ENCODE assay signal across 11 cellular contexts in the genomic region with DNA sequence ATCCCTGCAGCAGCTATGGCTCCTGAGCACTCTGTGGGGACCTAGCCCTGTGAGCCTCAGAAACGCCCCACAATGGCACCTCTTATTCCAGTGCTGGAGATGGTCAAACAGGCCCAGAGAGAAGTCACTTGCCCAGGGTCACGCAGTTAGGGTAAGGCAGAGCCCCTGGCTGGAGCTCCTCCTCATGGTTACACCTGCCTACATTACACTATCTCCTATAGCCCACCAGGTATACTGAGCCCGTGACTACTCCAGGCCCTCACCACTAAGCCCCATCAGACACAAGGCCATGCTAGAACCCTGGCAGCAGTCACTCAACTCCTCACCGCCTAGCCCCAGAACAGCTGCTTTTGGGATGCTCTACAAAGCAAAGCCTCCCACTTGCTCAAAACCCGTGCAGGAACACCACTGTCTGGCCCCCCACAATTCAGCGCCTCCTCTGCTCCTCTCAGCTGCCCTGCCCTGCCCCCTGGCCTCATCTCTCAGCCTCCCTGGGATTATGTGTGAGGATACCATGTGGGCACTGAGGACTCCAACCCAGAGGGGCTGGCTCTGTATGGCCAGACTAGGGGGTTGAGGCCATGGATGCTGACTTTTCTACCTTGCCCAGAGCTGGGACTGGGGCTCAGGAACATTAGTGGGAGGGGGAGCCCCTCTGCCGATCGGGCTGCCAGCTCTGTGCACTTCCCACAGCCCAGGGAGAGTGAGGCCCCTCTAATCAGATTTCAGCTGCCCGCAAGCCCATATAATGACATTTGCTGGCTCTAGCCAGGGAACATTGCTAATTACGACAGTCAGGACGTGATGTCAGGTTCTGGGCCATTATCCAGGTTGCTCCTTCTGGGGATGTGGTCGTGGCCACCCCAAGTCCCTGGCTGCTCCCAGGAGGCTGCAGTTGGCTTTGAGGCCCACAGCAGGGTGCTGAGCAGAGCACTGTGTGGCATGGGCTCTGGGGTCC. TPM values are rescaled to one million over a fixed set of nuclear protein-coding genes. Genes with fewer than 3 reads are reported as not detected.
DNase-seq lines count a peak whose midpoint lies in the region; ATAC-seq and TF ChIP-seq lines count a peak whose summit lies in the region.
"Had no signal": no experiment of that assay in that cellular context is flagged by ENCODE, and none has a peak within 500 bp of the region (broad histone marks: within the 10 kb centered on the region; RNA-seq: fewer than 3 reads in every experiment).

No MANE protein-coding gene starts in this region.

- peak; percentile 25 for DNase-seq in M059J (ENCODE audit: low read depth)
- DNase-seq in breast epithelium (ENCODE audit: low spot score in 2 of 2), result peak in 1 of 2 donors; percentile 34
- DNase-seq in left ventricle myocardium superior, result peak; percentile 65
- peak; percentile 68 for DNase-seq in sigmoid colon
- no peak for DNase-seq in hypothalamus (lab: John Stamatoyannopoulos, UW)
- no peak for DNase-seq in SKM-1 (lab: John Stamatoyannopoulos, UW; ENCODE audit: unreplicated experiment)
- DNase-seq: NCI-H2029 had no signal

- H3K4me3 ChIP-seq in breast epithelium, result no peak overlapping the region
- no peak overlapping the region for H3K4me3 ChIP-seq in sigmoid colon

- ATAC-seq in left ventricle myocardium superior (peak; percentile 56), HG03520 (IDR thresholded peaks at IDR 0.05; ENCODE audit: unreplicated experiment) (no peak), GM21786 (IDR thresholded peaks at IDR 0.05; ENCODE audit: unreplicated experiment) (no peak)
- ATAC-seq: naive thymus-derived CD8-positive, alpha-beta T cell; Panc1 had no signal

- H3K27ac ChIP-seq in breast epithelium, result peak overlapping the region; percentile 31 to 94
- peak overlapping the region in 1 of 4 donors; percentile 72 for H3K27ac ChIP-seq in sigmoid colon

- H3K36me3 ChIP-seq in breast epithelium (no peaks in the 10 kb centered on the region), sigmoid colon (peaks cover 0 to 19% (median 7%) of the 10 kb centered on the region in 4 donors)

- H3K4me1 ChIP-seq in breast epithelium (peaks cover 9 to 22% of the 10 kb centered on the region in 2 donors), sigmoid colon (peaks cover 0 to 33% (median 21%) of the 10 kb centered on the region in 4 donors)

- TF ChIP-seq CTCF in breast epithelium (IDR thresholded peaks at IDR 0.05) (no peak), sigmoid colon (IDR thresholded peaks at IDR 0.05) (no peak)

- intact Hi-C loops in breast epithelium (cut with DNase I; ENCODE audit: low total_unique reads), result loop anchor here (10.0 kb wide), 2 partner anchors 55 to 175 kb away; a partner anchor contains a TSS
- intact Hi-C loops in left ventricle myocardium superior (cut with micrococcal nuclease), result no loop called here
- intact Hi-C loops in sigmoid colon (cut with DNase I), result loop anchor here (5.0 kb wide), 1 partner anchor 72 kb away; a partner anchor contains a TSS

- H3K9me3 ChIP-seq in breast epithelium, result no peaks in the 10 kb centered on the region
- no peaks in the 10 kb centered on the region for H3K9me3 ChIP-seq in sigmoid colon

- TF ChIP-seq POLR2A in breast epithelium (IDR thresholded peaks at IDR 0.05) (no peak), sigmoid colon (IDR thresholded peaks at IDR 0.05) (no peak)

- no peak for TF ChIP-seq EP300 in sigmoid colon (IDR thresholded peaks at IDR 0.05)

- 83 to 88% methylated on average over 12 of the region's 12 CpGs for WGBS in sigmoid colon, 2 donors

- no peaks in the 10 kb centered on the region for H3K27me3 ChIP-seq in breast epithelium
- no peaks in the 10 kb centered on the region for H3K27me3 ChIP-seq in sigmoid colon

RNA-seq across cellular contexts. Expression of a gene that starts 4.0 kb away (rescaled TPM):
- total RNA-seq in M059J (2014; rRNA removed; shearing (Covaris generic)), result 36.5 and 50.0 TPM in 2 replicates
- 10 to 100 TPM; 26.5 to 35.7 (median 28.6) TPM for total RNA-seq in breast epithelium
- total RNA-seq in left ventricle myocardium superior, result 68.3 TPM
- total RNA-seq in sigmoid colon, result 10 to 100 TPM; 13.8 to 23.7 (median 17.3) TPM
- 10 to 100 TPM in 2 of 3 donors, 1 to 10 TPM in 1; 9.0 to 32.8 (median 12.9) TPM for polyA plus RNA-seq in sigmoid colon

RNA-seq across cellular contexts. Expression of a gene that starts 6.8 kb away (rescaled TPM):
- total RNA-seq in M059J (2014; rRNA removed; shearing (Covaris generic)), result 0.62 and 2.6 TPM in 2 replicates
- total RNA-seq in breast epithelium (10 to 100 TPM in 1 of 3 donors, 1 to 10 TPM in 2; 1.3 to 14.1 (median 1.8) TPM), left ventricle myocardium superior (58.7 TPM), sigmoid colon (1 to 10 TPM in 3 of 4 donors, under 1 TPM in 1; 0.54 to 2.9 (median 1.9) TPM)
- 10 to 100 TPM in 2 of 3 donors, 1 to 10 TPM in 1; 7.8 to 15.6 (median 11.8) TPM for polyA plus RNA-seq in sigmoid colon

RNA-seq across cellular contexts. Expression of a gene that starts 34.5 kb away (rescaled TPM):
- total RNA-seq in M059J (2014; rRNA removed; shearing (Covaris generic)), result 0.05 TPM in 1 of 2 replicates, not detected in the other
- total RNA-seq in breast epithelium (100 to 1,000 TPM in 1 of 3 donors, 10 to 100 TPM in 2; 47.7 to 149 (median 55.4) TPM), left ventricle myocardium superior (69.7 TPM), sigmoid colon (100 to 1,000 TPM in 3 of 4 donors, 10 to 100 TPM in 1; 92.0 to 138 (median 120) TPM)
- 10 to 100 TPM; 18.0 to 63.0 (median 58.5) TPM for polyA plus RNA-seq in sigmoid colon
- polyA plus RNA-seq: naive thymus-derived CD8-positive, alpha-beta T cell had no signal

Comparison
In these comparisons a context has a peak if more than half of its experiments do, and no peak if none do; other contexts are left out.
1. DNase-seq: peak in M059J (single experiment), left ventricle myocardium superior (single experiment) and sigmoid colon (single experiment); none in hypothalamus (0 of 51) and SKM-1 (single experiment).
2. RNA of a gene that starts 34.5 kb away (total RNA-seq): 92.0 to 138 TPM in sigmoid colon, 69.7 TPM in left ventricle myocardium superior (single experiment) and 47.7 to 149 TPM in breast epithelium; 0.05 TPM in M059J; every median in the first group is over 10 times any median in the second.